ENCODE assay signal across 8 cellular contexts in the genomic region with DNA sequence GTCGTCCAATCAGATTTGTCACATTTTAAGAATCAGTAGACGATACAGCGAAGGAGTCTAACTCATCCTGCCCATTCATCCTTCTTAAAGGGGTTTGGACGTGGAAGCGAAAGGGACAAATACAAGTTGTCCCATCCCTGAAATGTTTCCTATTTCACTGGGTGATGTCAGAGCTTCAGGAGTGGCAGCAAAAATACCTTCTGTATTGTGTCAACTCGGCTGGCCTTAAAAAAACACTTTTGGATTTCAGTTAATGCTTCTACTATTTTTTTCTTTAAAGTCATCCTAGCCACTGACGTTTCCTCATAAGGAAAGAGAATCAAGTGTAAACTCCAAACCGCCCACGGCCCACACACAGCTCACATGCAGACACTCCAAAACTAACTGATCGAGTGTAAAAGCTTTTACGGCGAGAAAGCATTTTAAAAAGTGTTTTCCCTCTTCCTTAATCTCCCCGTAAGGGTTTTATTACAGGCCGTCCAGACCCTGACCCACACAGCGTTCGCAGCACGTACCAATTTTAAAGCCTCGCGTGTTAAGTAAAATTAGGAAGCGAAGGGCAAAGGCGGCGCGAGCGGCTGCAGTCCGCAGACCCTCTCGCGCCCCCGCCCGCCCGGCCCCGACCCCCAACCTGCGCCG. TPM values are rescaled to one million over a fixed set of nuclear protein-coding genes. Genes with fewer than 3 reads are reported as not detected.
DNase-seq lines count a peak whose midpoint lies in the region; ATAC-seq and TF ChIP-seq lines count a peak whose summit lies in the region.

No MANE protein-coding gene starts in this region.

- H3K36me3 Mint-ChIP-seq in GM23338 (ENCODE audit: low read depth) (peaks cover 12% of the 10 kb centered on the region), osteocyte (ENCODE audit: unreplicated experiment) (peaks cover 2% of the 10 kb centered on the region)
- H3K36me3 Mint-ChIP-seq in activated naive CD4-positive, alpha-beta T cell treated with anti-CD3 and anti-CD28 coated beads, Interleukin-2, amount 50 U/mL, for 24 hours: no peaks in the 10 kb centered on the region

- peaks cover 12% of the 10 kb centered on the region for H3K27me3 ChIP-seq in GM23338 (ENCODE audit: insufficient read depth)

- peaks cover 10% of the 10 kb centered on the region; the same call in 1 of the 2 replicates for H3K4me1 ChIP-seq in GM23338 (ENCODE audit: insufficient read depth)

- peak overlapping the region; percentile 90; the same call in 1 of the 2 replicates for H3K27ac ChIP-seq in GM23338 (ENCODE audit: low read depth)

- H3K9me3 Mint-ChIP-seq in GM23338 (no peaks in the 10 kb centered on the region), osteocyte (ENCODE audit: unreplicated experiment) (no peaks in the 10 kb centered on the region)
- no peaks in the 10 kb centered on the region for H3K9me3 Mint-ChIP-seq in activated naive CD4-positive, alpha-beta T cell treated with anti-CD3 and anti-CD28 coated beads, Interleukin-2, amount 50 U/mL, for 24 hours

- peaks cover 13% of the 10 kb centered on the region; the same call in 1 of the 2 replicates for H3K79me2 ChIP-seq in GM23338 (replicated peaks; ENCODE audit: insufficient read depth)

- H3K27ac Mint-ChIP-seq in GM23338: peak overlapping the region; percentile 90
- peak overlapping the region; percentile 86 for H3K27ac Mint-ChIP-seq in activated naive CD4-positive, alpha-beta T cell treated with anti-CD3 and anti-CD28 coated beads, Interleukin-2, amount 50 U/mL, for 24 hours
- H3K27ac Mint-ChIP-seq in osteocyte (ENCODE audit: unreplicated experiment): peak overlapping the region; percentile 91

- peaks cover 4% of the 10 kb centered on the region for H3K27me3 Mint-ChIP-seq in GM23338 (ENCODE audit: insufficient read depth, low read depth, poor library complexity)
- no peaks in the 10 kb centered on the region for H3K27me3 Mint-ChIP-seq in activated naive CD4-positive, alpha-beta T cell treated with anti-CD3 and anti-CD28 coated beads, Interleukin-2, amount 50 U/mL, for 24 hours
- no peaks in the 10 kb centered on the region for H3K27me3 Mint-ChIP-seq in osteocyte (ENCODE audit: unreplicated experiment)

- ATAC-seq in GM23338: no peak; the same call in 2 of the 3 replicates

- H3F3A ChIP-seq in GM23338 (replicated peaks; ENCODE audit: low read depth): no peaks in the 10 kb centered on the region

- peak overlapping the region; percentile 95 for H3K4me3 ChIP-seq in GM23338

- H3K4me1 Mint-ChIP-seq in GM23338 (peaks cover 8% of the 10 kb centered on the region; the same call in 2 of the 3 replicates), osteocyte (ENCODE audit: unreplicated experiment) (peaks cover 50% of the 10 kb centered on the region)
- H3K4me1 Mint-ChIP-seq in activated naive CD4-positive, alpha-beta T cell treated with anti-CD3 and anti-CD28 coated beads, Interleukin-2, amount 50 U/mL, for 24 hours: peaks cover 25% of the 10 kb centered on the region

- H3K36me3 ChIP-seq in GM23338 (ENCODE audit: insufficient read depth): 0 out of 2 replicates have a peak, but pooled peaks cover 5% of the 10 kb centered on the region

- H3K4me3 Mint-ChIP-seq in GM23338 (peak overlapping the region; percentile 91), osteocyte (ENCODE audit: unreplicated experiment) (peak overlapping the region; percentile 86)
- peak overlapping the region; percentile 94 for H3K4me3 Mint-ChIP-seq in activated naive CD4-positive, alpha-beta T cell treated with anti-CD3 and anti-CD28 coated beads, Interleukin-2, amount 50 U/mL, for 24 hours

- DNase-seq in ELF-1 (ENCODE audit: low read depth, low spot score) (peak; percentile 25), GM23338 (ENCODE audit: low spot score) (peak; percentile 33), NCI-H2171 treated with DMSO at 0.1 percent for 48 hours (lab: John Stamatoyannopoulos, UW) (peak; percentile 68), head of caudate nucleus (peak in 33 of 42 donors; percentile 12 to 68 (median 33)), osteocyte (ENCODE audit: extremely low spot score, unreplicated experiment) (no peak), NCI-H2196 treated with DMSO at 0.1 percent for 48 hours (lab: John Stamatoyannopoulos, UW; ENCODE audit: unreplicated experiment) (no peak), NCI-H226 (no peak)

- H3K9me2 ChIP-seq in GM23338 (ENCODE audit: insufficient read depth): no peaks in the 10 kb centered on the region

- intact Hi-C loops in head of caudate nucleus (cut with DNase I): loop anchor here (2.0 to 10.0 kb wide), 2 partner anchors 83 to 161 kb away; partner anchors contain the start of genes BAZ1A and SNX6

- H4K20me1 ChIP-seq in GM23338 (replicated peaks; ENCODE audit: insufficient read depth): no peaks in the 10 kb centered on the region

- TF ChIP-seq CTCF in GM23338 (conservative IDR thresholded peaks at IDR 0.05; ENCODE audit: low read depth in 2 of 2) (no peak), osteocyte (IDR thresholded peaks at IDR 0.05) (no peak)

- H3K4me2 ChIP-seq in GM23338: peak overlapping the region; percentile 92

- peak overlapping the region; percentile 96 for H2AFZ ChIP-seq in GM23338

TF ChIP-seq in GM23338, 12 proteins besides CTCF, POLR2A, EP300 and RAD21:
- TF ChIP-seq EZH2phosphoT487 (IDR thresholded peaks at IDR 0.05; ENCODE audit: unreplicated experiment) (no peak), ZNF331 (CRISPR knock-in tag; IDR thresholded peaks at IDR 0.05; ENCODE audit: low read depth) (no peak), POLR2AphosphoS5 (IDR thresholded peaks at IDR 0.05; ENCODE audit: low read depth) (no peak), CREB1 (CRISPR knock-in tag; IDR thresholded peaks at IDR 0.05; ENCODE audit: low read depth) (no peak), JUNB (IDR thresholded peaks at IDR 0.05; ENCODE audit: unreplicated experiment) (no peak), NANOG (IDR thresholded peaks at IDR 0.05; ENCODE audit: borderline replicate concordance) (no peak), ZNF114 (CRISPR knock-in tag; IDR thresholded peaks at IDR 0.05) (no peak), STAT1 (IDR thresholded peaks at IDR 0.05; ENCODE audit: unreplicated experiment) (no peak), EZH2 (IDR thresholded peaks at IDR 0.05; ENCODE audit: low read depth, unreplicated experiment) (no peak)
- TF ChIP-seq, protein P1, sequence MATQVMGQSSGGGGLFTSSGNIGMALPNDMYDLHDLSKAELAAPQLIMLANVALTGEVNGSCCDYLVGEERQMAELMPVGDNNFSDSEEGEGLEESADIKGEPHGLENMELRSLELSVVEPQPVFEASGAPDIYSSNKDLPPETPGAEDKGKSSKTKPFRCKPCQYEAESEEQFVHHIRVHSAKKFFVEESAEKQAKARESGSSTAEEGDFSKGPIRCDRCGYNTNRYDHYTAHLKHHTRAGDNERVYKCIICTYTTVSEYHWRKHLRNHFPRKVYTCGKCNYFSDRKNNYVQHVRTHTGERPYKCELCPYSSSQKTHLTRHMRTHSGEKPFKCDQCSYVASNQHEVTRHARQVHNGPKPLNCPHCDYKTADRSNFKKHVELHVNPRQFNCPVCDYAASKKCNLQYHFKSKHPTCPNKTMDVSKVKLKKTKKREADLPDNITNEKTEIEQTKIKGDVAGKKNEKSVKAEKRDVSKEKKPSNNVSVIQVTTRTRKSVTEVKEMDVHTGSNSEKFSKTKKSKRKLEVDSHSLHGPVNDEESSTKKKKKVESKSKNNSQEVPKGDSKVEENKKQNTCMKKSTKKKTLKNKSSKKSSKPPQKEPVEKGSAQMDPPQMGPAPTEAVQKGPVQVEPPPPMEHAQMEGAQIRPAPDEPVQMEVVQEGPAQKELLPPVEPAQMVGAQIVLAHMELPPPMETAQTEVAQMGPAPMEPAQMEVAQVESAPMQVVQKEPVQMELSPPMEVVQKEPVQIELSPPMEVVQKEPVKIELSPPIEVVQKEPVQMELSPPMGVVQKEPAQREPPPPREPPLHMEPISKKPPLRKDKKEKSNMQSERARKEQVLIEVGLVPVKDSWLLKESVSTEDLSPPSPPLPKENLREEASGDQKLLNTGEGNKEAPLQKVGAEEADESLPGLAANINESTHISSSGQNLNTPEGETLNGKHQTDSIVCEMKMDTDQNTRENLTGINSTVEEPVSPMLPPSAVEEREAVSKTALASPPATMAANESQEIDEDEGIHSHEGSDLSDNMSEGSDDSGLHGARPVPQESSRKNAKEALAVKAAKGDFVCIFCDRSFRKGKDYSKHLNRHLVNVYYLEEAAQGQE (IDR thresholded peaks at IDR 0.05; ENCODE audit: unreplicated experiment): no peak
- TF ChIP-seq, protein P2, sequence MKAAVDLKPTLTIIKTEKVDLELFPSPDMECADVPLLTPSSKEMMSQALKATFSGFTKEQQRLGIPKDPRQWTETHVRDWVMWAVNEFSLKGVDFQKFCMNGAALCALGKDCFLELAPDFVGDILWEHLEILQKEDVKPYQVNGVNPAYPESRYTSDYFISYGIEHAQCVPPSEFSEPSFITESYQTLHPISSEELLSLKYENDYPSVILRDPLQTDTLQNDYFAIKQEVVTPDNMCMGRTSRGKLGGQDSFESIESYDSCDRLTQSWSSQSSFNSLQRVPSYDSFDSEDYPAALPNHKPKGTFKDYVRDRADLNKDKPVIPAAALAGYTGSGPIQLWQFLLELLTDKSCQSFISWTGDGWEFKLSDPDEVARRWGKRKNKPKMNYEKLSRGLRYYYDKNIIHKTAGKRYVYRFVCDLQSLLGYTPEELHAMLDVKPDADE (IDR thresholded peaks at IDR 0.05): no peak

RNA-seq across cellular contexts. Expression of gene CFL2, which starts 0.6 kb away (rescaled TPM):
- 14.8 and 17.2 TPM in 2 replicates for total RNA-seq in GM23338 (2014; rRNA removed; shearing (Covaris generic))
- 8.2 and 10.9 TPM in 2 replicates for polyA plus RNA-seq in GM23338 (2016; fragmentation: Nextera tagmentation; extraction: Ambion mirVana)
- 42.0 and 47.0 TPM in 2 replicates for total RNA-seq in osteocyte

Comparison
In these comparisons a context has a peak if more than half of its experiments do, and no peak if none do; other contexts are left out.
1. DNase-seq: peak in ELF-1 (single experiment), GM23338 (single experiment), NCI-H2171 treated with DMSO at 0.1 percent for 48 hours (single experiment) and head of caudate nucleus (33 of 42); none in osteocyte (single experiment), NCI-H2196 treated with DMSO at 0.1 percent for 48 hours (single experiment) and NCI-H226 (single experiment).
2. Peak in every context shown above with its lines, with median percentiles within 50 percentile points of each other: H3K27ac Mint-ChIP-seq and H3K4me3 Mint-ChIP-seq.